ENCODE assay signal across 15 cellular contexts in genomic region chr11:23903044-23903704, GRCh38.
DNase-seq lines count a peak whose midpoint lies in the region; ATAC-seq and TF ChIP-seq lines count a peak whose summit lies in the region.
"Had no signal": no experiment of that assay in that cellular context is flagged by ENCODE, and none has a peak within 500 bp of the region (broad histone marks: within the 10 kb centered on the region; RNA-seq: fewer than 3 reads in every experiment).

No MANE protein-coding gene starts in this region.

- no peak overlapping the region for H4K8ac ChIP-seq in mesenchymal stem cell (ENCODE audit: low read length)

- H3K36me3 ChIP-seq in BJ (ENCODE audit: control insufficient read depth, insufficient read depth, low read length), result no peaks in the 10 kb centered on the region
- H3K36me3 ChIP-seq in mesenchymal stem cell (ENCODE audit: control insufficient read depth in 1 of 2, insufficient read depth in 2 of 2, low read depth in 1 of 2, low read length in 2 of 2), result no peaks in the 10 kb centered on the region

- no peak overlapping the region for H2BK5ac ChIP-seq in mesenchymal stem cell (ENCODE audit: low read depth, low read length, poor library complexity, severe bottlenecking)

- no peak overlapping the region for H3K4me3 ChIP-seq in BJ (ENCODE audit: low read depth, low read length)
- H3K4me3 ChIP-seq in mesenchymal stem cell (ENCODE audit: insufficient read depth in 1 of 2, low read depth in 1 of 2, low read length in 2 of 2), result no peak overlapping the region

- intact Hi-C loops in activated CD4-positive, alpha-beta memory T cell treated with anti-CD3 and anti-CD28 coated beads for 36 hours (cut with micrococcal nuclease), result no loop called here

- no peak overlapping the region for H3K4me3 Mint-ChIP-seq in chondrocyte (ENCODE audit: unreplicated experiment)
- H3K4me3 Mint-ChIP-seq in activated CD4-positive, alpha-beta memory T cell treated with anti-CD3 and anti-CD28 coated beads for 36 hours, result no peak overlapping the region
- H3K4me3 Mint-ChIP-seq: activated naive CD8-positive, alpha-beta T cell treated with anti-CD3 and anti-CD28 coated beads for 36 hours; CD4-positive, alpha-beta T cell; endodermal cell had no signal

- TF ChIP-seq CTCF in BJ (IDR thresholded peaks at IDR 0.05; ENCODE audit: insufficient read depth, low read depth, low read length) (no peak), chondrocyte (IDR thresholded peaks at IDR 0.05) (peak; percentile 17)

- H2AK5ac ChIP-seq in mesenchymal stem cell (ENCODE audit: low read length, severe bottlenecking), result no peak overlapping the region

- no peak overlapping the region for H4K91ac ChIP-seq in mesenchymal stem cell (ENCODE audit: low read length)

- H3K27ac Mint-ChIP-seq in chondrocyte (ENCODE audit: unreplicated experiment), result peak overlapping the region; percentile 72
- H3K27ac Mint-ChIP-seq in activated CD4-positive, alpha-beta memory T cell treated with anti-CD3 and anti-CD28 coated beads for 36 hours, result no peak overlapping the region
- H3K27ac Mint-ChIP-seq: activated naive CD8-positive, alpha-beta T cell treated with anti-CD3 and anti-CD28 coated beads for 36 hours; CD4-positive, alpha-beta T cell; endodermal cell had no signal

- no peak overlapping the region for H3K9ac ChIP-seq in mesenchymal stem cell (ENCODE audit: low read length)
- H3K9ac ChIP-seq: parathyroid adenoma had no signal

- H3K36me3 Mint-ChIP-seq in chondrocyte (ENCODE audit: low read depth), result peaks cover 3% of the 10 kb centered on the region
- H3K36me3 Mint-ChIP-seq in activated CD4-positive, alpha-beta memory T cell treated with anti-CD3 and anti-CD28 coated beads for 36 hours, result no peaks in the 10 kb centered on the region
- H3K36me3 Mint-ChIP-seq: activated naive CD8-positive, alpha-beta T cell treated with anti-CD3 and anti-CD28 coated beads for 36 hours had no signal

- H3K79me1 ChIP-seq in mesenchymal stem cell (replicated peaks; ENCODE audit: low read length, poor library complexity, severe bottlenecking), result no peaks in the 10 kb centered on the region

- CTCF ChIA-PET in BJ (lab: Yijun Ruan, JAX), result no interaction called here
- CTCF ChIA-PET in activated CD4-positive, alpha-beta memory T cell treated with anti-CD3 and anti-CD28 coated beads for 36 hours (lab: Charles Lee), result no interaction called here

- no peak overlapping the region for H3K18ac ChIP-seq in mesenchymal stem cell (ENCODE audit: low read depth in 1 of 2, low read length in 2 of 2)

- POLR2A ChIA-PET in BJ (lab: Charles Lee), result no interaction called here
- POLR2A ChIA-PET in activated CD4-positive, alpha-beta memory T cell treated with anti-CD3 and anti-CD28 coated beads for 36 hours (lab: Charles Lee), result no interaction called here

- no peak overlapping the region for H3K23ac ChIP-seq in mesenchymal stem cell (ENCODE audit: low read length in 2 of 2)

- H3K4ac ChIP-seq in mesenchymal stem cell (ENCODE audit: low read depth in 1 of 2, low read length in 2 of 2), result peak overlapping the region in 1 of 2 experiments; percentile 58

- peak overlapping the region; percentile 95 for H3K27ac ChIP-seq in mesenchymal stem cell (ENCODE audit: low read length, poor library complexity, severe bottlenecking)
- H3K27ac ChIP-seq: parathyroid adenoma had no signal

- peak overlapping the region in 1 of 2 experiments; percentile 39 for H2BK12ac ChIP-seq in mesenchymal stem cell (ENCODE audit: low read length in 2 of 2)

- H3K4me2 ChIP-seq in mesenchymal stem cell (ENCODE audit: low read length, poor library complexity, severe bottlenecking), result no peak overlapping the region

- no peak overlapping the region for H2BK120ac ChIP-seq in mesenchymal stem cell (ENCODE audit: low read depth, low read length)

- H3K9me3 ChIP-seq in mesenchymal stem cell (ENCODE audit: control insufficient read depth, low read length), result no peaks in the 10 kb centered on the region

- peaks cover 32% of the 10 kb centered on the region for H3K4me1 Mint-ChIP-seq in chondrocyte (ENCODE audit: low read depth)
- no peaks in the 10 kb centered on the region for H3K4me1 Mint-ChIP-seq in activated CD4-positive, alpha-beta memory T cell treated with anti-CD3 and anti-CD28 coated beads for 36 hours (ENCODE audit: low read depth)
- H3K4me1 Mint-ChIP-seq: activated naive CD8-positive, alpha-beta T cell treated with anti-CD3 and anti-CD28 coated beads for 36 hours; endodermal cell had no signal

- peak; percentile 49 for DNase-seq in BJ (ENCODE audit: low read depth)
- DNase-seq in M059J (ENCODE audit: low read depth), result peak; percentile 91
- DNase-seq in chondrocyte (ENCODE audit: low spot score), result no peak
- DNase-seq in mesenchymal stem cell, result peak; percentile 78
- DNase-seq in activated CD4-positive, alpha-beta memory T cell treated with anti-CD3 and anti-CD28 coated beads for 36 hours, result no peak
- no peak for DNase-seq in activated T-cell treated with anti-CD3 and anti-CD28 coated beads for 4 hours
- DNase-seq: activated CD8-positive, alpha-beta memory T cell treated with anti-CD3 and anti-CD28 coated beads for 24 hours; activated naive CD8-positive, alpha-beta T cell treated with anti-CD3 and anti-CD28 coated beads for 36 hours; CD4-positive, alpha-beta T cell; endodermal cell; NCI-H1417; T-helper 2 cell had no signal

- no peak overlapping the region for H3K14ac ChIP-seq in mesenchymal stem cell (ENCODE audit: low read length in 2 of 2)

- no peak for ATAC-seq in HG03139 (IDR thresholded peaks at IDR 0.05; ENCODE audit: unreplicated experiment)
- no peak for ATAC-seq in GM21367 (IDR thresholded peaks at IDR 0.05; ENCODE audit: unreplicated experiment)

- H3K27me3 ChIP-seq in BJ (ENCODE audit: control insufficient read depth, insufficient read depth, low read length), result no peaks in the 10 kb centered on the region
- H3K27me3 ChIP-seq in mesenchymal stem cell (ENCODE audit: control insufficient read depth in 1 of 2, insufficient read depth in 1 of 2, low read length in 2 of 2), result no peaks in the 10 kb centered on the region

- no peaks in the 10 kb centered on the region for H3K27me3 Mint-ChIP-seq in chondrocyte (ENCODE audit: low read depth)
- H3K27me3 Mint-ChIP-seq in activated CD4-positive, alpha-beta memory T cell treated with anti-CD3 and anti-CD28 coated beads for 36 hours, result no peaks in the 10 kb centered on the region
- H3K27me3 Mint-ChIP-seq: activated naive CD8-positive, alpha-beta T cell treated with anti-CD3 and anti-CD28 coated beads for 36 hours; CD4-positive, alpha-beta T cell had no signal

- peaks cover 16% of the 10 kb centered on the region for H3K9me3 Mint-ChIP-seq in chondrocyte (ENCODE audit: low read depth)
- H3K9me3 Mint-ChIP-seq in activated CD4-positive, alpha-beta memory T cell treated with anti-CD3 and anti-CD28 coated beads for 36 hours, result peaks cover 13% of the 10 kb centered on the region
- H3K9me3 Mint-ChIP-seq: activated naive CD8-positive, alpha-beta T cell treated with anti-CD3 and anti-CD28 coated beads for 36 hours had no signal

- WGBS in mesenchymal stem cell, result 20% methylated on average over 5 of the region's 7 CpGs

- H2BK15ac ChIP-seq in mesenchymal stem cell (ENCODE audit: low read depth, poor library complexity, severe bottlenecking), result no peak overlapping the region

- no peak overlapping the region for H2AFZ ChIP-seq in mesenchymal stem cell (ENCODE audit: low read depth, low read length)
- H2AFZ ChIP-seq: parathyroid adenoma had no signal

- no peaks in the 10 kb centered on the region for H3K4me1 ChIP-seq in mesenchymal stem cell (ENCODE audit: control insufficient read depth, insufficient read depth, low read depth, low read length)
- H3K4me1 ChIP-seq: parathyroid adenoma had no signal

Comparison
In these comparisons a context has a peak if more than half of its experiments do, and no peak if none do; other contexts are left out.
1. DNase-seq: peak in BJ (single experiment), M059J (single experiment) and mesenchymal stem cell (single experiment); none in chondrocyte (single experiment), activated CD4-positive, alpha-beta memory T cell treated with anti-CD3 and anti-CD28 coated beads for 36 hours (single experiment) and activated T-cell treated with anti-CD3 and anti-CD28 coated beads for 4 hours (single experiment).